25 cellular contexts compared by ENCODE assay signal in genomic region chr16:3562914-3563480, GRCh38. TPM values are rescaled to one million over a fixed set of nuclear protein-coding genes. Genes with fewer than 3 reads are reported as not detected.
DNase-seq lines count a peak whose midpoint lies in the region; ATAC-seq, FAIRE-seq and TF ChIP-seq lines count a peak whose summit lies in the region.
"Had no signal": no experiment of that assay in that cellular context is flagged by ENCODE, and none has a peak within 500 bp of the region (broad histone marks: within the 10 kb centered on the region; RNA-seq: fewer than 3 reads in every experiment).

No MANE protein-coding gene starts in this region.

- H3K4me3 ChIP-seq in kidney (ENCODE audit: low read length in 2 of 2) (no peak overlapping the region), spleen (no peak overlapping the region), upper lobe of right lung (no peak overlapping the region), BE2C (ENCODE audit: low read depth, low read length) (no peak overlapping the region), HAP-1 (no peak overlapping the region)
- H3K4me3 ChIP-seq: BLaER1, GM12878, GM23248 had no signal

- DNase-seq in stimulated activated naive CD8-positive, alpha-beta T cell treated with anti-CD3 and anti-CD28 coated beads, Interleukin-15, amount 100 ng/mL, for 72 hours, result no peak
- DNase-seq in stimulated activated naive CD8-positive, alpha-beta T cell treated with anti-CD3 and anti-CD28 coated beads, Interleukin-15, Interleukin-2, amounts not matched to agents 100 U/mL and 50 U/mL, for 24 hours, result no peak
- DNase-seq in kidney (peak; percentile 49), spleen (peak; percentile 67), upper lobe of right lung (no peak), BE2C (no peak), HAP-1 (ENCODE audit: low spot score in 2 of 2) (no peak)
- DNase-seq: 8988T; Caco-2; CD4-positive, CD25-positive, alpha-beta regulatory T cell; CD8-positive, alpha-beta T cell; DMS 273 treated with DMSO at 0.1 percent for 48 hours; DMS79; EL; GDM1; GM23248; H7 had no signal

- H3K4me1 ChIP-seq in kidney (ENCODE audit: control insufficient read depth in 1 of 2, insufficient read depth in 1 of 2, low read depth in 1 of 2, low read length in 2 of 2) (no peaks in the 10 kb centered on the region), spleen (no peaks in the 10 kb centered on the region), upper lobe of right lung (no peaks in the 10 kb centered on the region), BE2C (no peaks in the 10 kb centered on the region), HAP-1 (no peaks in the 10 kb centered on the region)
- H3K4me1 ChIP-seq: Caco-2 had no signal

- H3K27ac Mint-ChIP-seq in stimulated activated naive CD8-positive, alpha-beta T cell treated with anti-CD3 and anti-CD28 coated beads, Interleukin-15, amount 100 ng/mL, for 72 hours, result no peak overlapping the region
- H3K27ac Mint-ChIP-seq: CD8-positive, alpha-beta T cell had no signal

- H3K9me3 ChIP-seq in kidney (ENCODE audit: control insufficient read depth in 1 of 2, low read length in 2 of 2) (no peaks in the 10 kb centered on the region), spleen (no peaks in the 10 kb centered on the region), upper lobe of right lung (no peaks in the 10 kb centered on the region), BE2C (no peaks in the 10 kb centered on the region), HAP-1 (no peaks in the 10 kb centered on the region)
- H3K9me3 ChIP-seq: BLaER1, Caco-2 had no signal

- no peaks in the 10 kb centered on the region for H3K4me1 Mint-ChIP-seq in stimulated activated naive CD8-positive, alpha-beta T cell treated with anti-CD3 and anti-CD28 coated beads, Interleukin-15, amount 100 ng/mL, for 72 hours

- H3K9me3 Mint-ChIP-seq in stimulated activated naive CD8-positive, alpha-beta T cell treated with anti-CD3 and anti-CD28 coated beads, Interleukin-15, amount 100 ng/mL, for 72 hours, result no peaks in the 10 kb centered on the region
- H3K9me3 Mint-ChIP-seq: CD4-positive, CD25-positive, alpha-beta regulatory T cell; CD8-positive, alpha-beta T cell had no signal

- no peak for TF ChIP-seq POLR2A in spleen (IDR thresholded peaks at IDR 0.05)

- TF ChIP-seq CTCF in kidney (IDR thresholded peaks at IDR 0.05; ENCODE audit: borderline replicate concordance, extremely low read depth, insufficient read depth) (no peak), spleen (IDR thresholded peaks at IDR 0.05 in 8 of 11, conservative IDR thresholded peaks at IDR 0.05 in 3 of 11) (no peak), upper lobe of right lung (IDR thresholded peaks at IDR 0.05) (no peak), BE2C (IDR thresholded peaks at IDR 0.05; ENCODE audit: low read depth, low read length) (no peak)

- no peaks in the 10 kb centered on the region for H3K27me3 ChIP-seq in spleen (replicated peaks in 1 of 7)
- no peaks in the 10 kb centered on the region for H3K27me3 ChIP-seq in upper lobe of right lung
- H3K27me3 ChIP-seq in BE2C, result no peaks in the 10 kb centered on the region; the same call in 1 of the 2 replicates
- no peaks in the 10 kb centered on the region for H3K27me3 ChIP-seq in HAP-1 (ENCODE audit: low read depth)
- H3K27me3 ChIP-seq: BLaER1 had no signal

- FAIRE-seq in kidney (lab: Jason Lieb, UNC), result no peak
- FAIRE-seq: D721Med, GM12878, GM19239, H1 had no signal

- intact Hi-C loops in kidney (cut with DNase I), result no loop called here
- intact Hi-C loops in spleen (cut with DNase I; ENCODE audit: low total_unique reads), result no loop called here
- intact Hi-C loops in upper lobe of right lung (cut with DNase I), result no loop called here

- H3K27me3 Mint-ChIP-seq in stimulated activated naive CD8-positive, alpha-beta T cell treated with anti-CD3 and anti-CD28 coated beads, Interleukin-15, amount 100 ng/mL, for 72 hours, result no peaks in the 10 kb centered on the region
- H3K27me3 Mint-ChIP-seq: CD4-positive, CD25-positive, alpha-beta regulatory T cell had no signal

- no peak overlapping the region for H3K4me3 Mint-ChIP-seq in stimulated activated naive CD8-positive, alpha-beta T cell treated with anti-CD3 and anti-CD28 coated beads, Interleukin-15, amount 100 ng/mL, for 72 hours
- H3K4me3 Mint-ChIP-seq: CD4-positive, CD25-positive, alpha-beta regulatory T cell; CD8-positive, alpha-beta T cell had no signal

- no peaks in the 10 kb centered on the region for H3K36me3 ChIP-seq in kidney (ENCODE audit: control insufficient read depth in 1 of 2, insufficient read depth in 2 of 2, low read length in 2 of 2)
- peaks cover 0 to 96% (median 44%) of the 10 kb centered on the region in 6 donors for H3K36me3 ChIP-seq in spleen
- H3K36me3 ChIP-seq in upper lobe of right lung, result no peaks in the 10 kb centered on the region
- H3K36me3 ChIP-seq in BE2C, result no peaks in the 10 kb centered on the region
- no peaks in the 10 kb centered on the region for H3K36me3 ChIP-seq in HAP-1 (replicated peaks)

- no peak overlapping the region for H3K9ac ChIP-seq in kidney (ENCODE audit: low read length in 2 of 2)
- H3K9ac ChIP-seq: BLaER1, GM23248 had no signal

- in situ Hi-C loops in HAP-1 (cut with MboI; ENCODE audit: low sequenced_read_pairs), result no loop called here

- ATAC-seq in stimulated activated naive CD8-positive, alpha-beta T cell treated with anti-CD3 and anti-CD28 coated beads, Interleukin-15, amount 100 ng/mL, for 72 hours, result peak; percentile 31
- ATAC-seq in stimulated activated naive CD8-positive, alpha-beta T cell treated with anti-CD3 and anti-CD28 coated beads, Interleukin-15, Interleukin-2, amounts not matched to agents 100 U/mL and 50 U/mL, for 24 hours, result no peak
- peak; percentile 34 for ATAC-seq in upper lobe of right lung
- ATAC-seq in HG02571 (IDR thresholded peaks at IDR 0.05; ENCODE audit: unreplicated experiment), result no peak
- ATAC-seq: CD8-positive, alpha-beta T cell; GM12878; HCT116 had no signal

- no peak overlapping the region for H3K27ac ChIP-seq in kidney (ENCODE audit: low read depth in 2 of 2, low read length in 2 of 2)
- no peak overlapping the region for H3K27ac ChIP-seq in spleen
- no peak overlapping the region for H3K27ac ChIP-seq in upper lobe of right lung
- H3K27ac ChIP-seq: BLaER1, C4-2B, GM23248 had no signal

- WGBS in spleen, 5 donors, result 94 to 99% (median 96%) methylated on average over 22 to 29 of the region's 29 CpGs

RNA-seq across cellular contexts. Expression of gene NLRC3, which starts 14.2 kb away (rescaled TPM):
- 5.3 TPM for total RNA-seq in kidney
- polyA plus RNA-seq in kidney (ENCODE audit: insufficient read depth, low read depth, low replicate concordance), result 0.52 TPM
- total RNA-seq in spleen, result 10 to 100 TPM; 21.2 to 34.0 (median 27.4) TPM
- 10 to 100 TPM in 2 of 3 donors, 1 to 10 TPM in 1; 8.6 to 15.2 (median 14.4) TPM for polyA plus RNA-seq in spleen
- total RNA-seq in upper lobe of right lung, result 5.5 TPM
- 0.91 TPM for polyA plus RNA-seq in BE2C (2012; ENCODE audit: insufficient read depth, insufficient read length, low read depth)
- total RNA-seq: Caco-2, GM23248 had no signal

RNA-seq across cellular contexts. Expression of gene SLX4, which starts 48.4 kb away (rescaled TPM):
- 4.8 TPM for total RNA-seq in kidney
- 1.0 TPM for polyA plus RNA-seq in kidney (ENCODE audit: insufficient read depth, low read depth, low replicate concordance)
- 1 to 10 TPM; 5.9 to 8.8 (median 7.3) TPM for total RNA-seq in spleen
- polyA plus RNA-seq in spleen, result 1 to 10 TPM; 1.8 to 4.0 (median 2.4) TPM
- 5.1 TPM for total RNA-seq in upper lobe of right lung
- polyA plus RNA-seq in BE2C (2012; ENCODE audit: insufficient read depth, insufficient read length, low read depth), result 8.1 TPM

Comparison
In these comparisons a context has a peak if more than half of its experiments do, and no peak if none do; other contexts are left out.
1. ATAC-seq: peak in stimulated activated naive CD8-positive, alpha-beta T cell treated with anti-CD3 and anti-CD28 coated beads, Interleukin-15, amount 100 ng/mL, for 72 hours (single experiment) and upper lobe of right lung (single experiment); none in stimulated activated naive CD8-positive, alpha-beta T cell treated with anti-CD3 and anti-CD28 coated beads, Interleukin-15, Interleukin-2, amounts not matched to agents 100 U/mL and 50 U/mL, for 24 hours (single experiment) and HG02571 (single experiment).
2. DNase-seq: peak in kidney (single experiment) and spleen (single experiment); none in stimulated activated naive CD8-positive, alpha-beta T cell treated with anti-CD3 and anti-CD28 coated beads, Interleukin-15, amount 100 ng/mL, for 72 hours (0 of 2), stimulated activated naive CD8-positive, alpha-beta T cell treated with anti-CD3 and anti-CD28 coated beads, Interleukin-15, Interleukin-2, amounts not matched to agents 100 U/mL and 50 U/mL, for 24 hours (single experiment), upper lobe of right lung (single experiment), BE2C (single experiment) and HAP-1 (0 of 2).